ENCODE assay signal across 33 cellular contexts in the genomic region with DNA sequence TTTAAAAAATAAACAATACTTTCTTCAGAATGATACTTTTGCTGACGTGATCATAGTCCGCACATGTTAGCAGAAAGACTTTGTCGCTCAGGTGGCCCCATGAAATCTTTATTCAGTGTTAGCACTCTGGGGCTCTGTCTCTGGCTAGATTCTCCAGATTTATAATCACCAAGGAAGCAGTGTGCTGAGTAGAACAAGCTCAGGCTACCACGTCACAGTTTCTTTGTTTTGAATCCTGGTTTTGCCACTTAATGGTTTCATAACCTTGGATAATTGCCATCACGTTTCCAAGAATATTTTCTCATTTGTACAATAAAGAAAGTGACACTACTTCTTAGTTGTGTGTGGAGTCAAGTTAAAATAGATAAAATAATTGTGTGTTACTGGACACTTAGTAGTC. TPM values are rescaled to one million over a fixed set of nuclear protein-coding genes. Genes with fewer than 3 reads are reported as not detected.
"Had no signal": no experiment of that assay in that cellular context is flagged by ENCODE, and none has a peak within 500 bp of the region (broad histone marks: within the 10 kb centered on the region; RNA-seq: fewer than 3 reads in every experiment).

No MANE protein-coding gene starts in this region.

- H2AFZ ChIP-seq: neural progenitor cell had no signal

- H3K27me3 ChIP-seq: ascending aorta, cardiac muscle cell, esophagus squamous epithelium, gastrocnemius medialis, neural progenitor cell, ovary, right lobe of liver, suprapubic skin had no signal

- H3K4me2 ChIP-seq: neural progenitor cell had no signal

- H3K27ac ChIP-seq: ascending aorta, cardiac muscle cell, esophagus squamous epithelium, gastrocnemius medialis, neural progenitor cell, ovary, psoas muscle, right lobe of liver, suprapubic skin, VCaP had no signal

- H3K4me3 ChIP-seq: ascending aorta, cardiac muscle cell, esophagus squamous epithelium, gastrocnemius medialis, neural progenitor cell, ovary, psoas muscle, right lobe of liver, suprapubic skin had no signal

- H3K4me1 ChIP-seq: ascending aorta, gastrocnemius medialis, neural progenitor cell, psoas muscle, right lobe of liver had no signal

- H3K36me3 ChIP-seq: ascending aorta, cardiac muscle cell, esophagus squamous epithelium, gastrocnemius medialis, neural progenitor cell, ovary, right lobe of liver, suprapubic skin had no signal

- H3K9me3 ChIP-seq: ascending aorta, esophagus squamous epithelium, gastrocnemius medialis, ovary, psoas muscle, right lobe of liver, suprapubic skin had no signal

- ATAC-seq: gastrocnemius medialis; naive thymus-derived CD4-positive, alpha-beta T cell; psoas muscle; right lobe of liver; stimulated activated naive CD8-positive, alpha-beta T cell treated with anti-CD3 and anti-CD28 coated beads, Interleukin-15, amount 100 ng/mL, for 72 hours had no signal

- DNase-seq: activated CD4-positive, alpha-beta T cell treated with anti-CD3 and anti-CD28 coated beads for 1 hour; activated CD8-positive, alpha-beta memory T cell treated with anti-CD3 and anti-CD28 coated beads for 24 hours; activated CD8-positive, alpha-beta memory T cell treated with anti-CD3 and anti-CD28 coated beads, Interleukin-2, amount 50 U/mL, for 48 hours; activated effector memory CD4-positive, alpha-beta T cell treated with Interleukin-2 at 50 U/mL for 16 hours; activated naive CD4-positive, alpha-beta T cell treated with anti-CD3 and anti-CD28 coated beads, Interleukin-2, amount 50 U/mL, for 16 hours; activated T-cell treated with anti-CD3 and anti-CD28 coated beads, Interleukin-2, amount 50 U/mL, for 48 hours; dermis blood vessel endothelial cell; effector memory CD4-positive, alpha-beta T cell; esophagus squamous epithelium; gastrocnemius medialis; head of caudate nucleus; kidney glomerular epithelial cell; mesendoderm; naive thymus-derived CD4-positive, alpha-beta T cell; ovary; psoas muscle; right lobe of liver; small intestine; stimulated activated CD4-positive, alpha-beta T cell treated with anti-CD3 and anti-CD28 coated beads, Interleukin-15, amount 100 ng/mL, for 24 hours; stimulated activated CD4-positive, alpha-beta T cell treated with anti-CD3 and anti-CD28 coated beads, Interleukin-4, amount 100 ng/mL, for 1 hour; stimulated activated naive CD8-positive, alpha-beta T cell treated with anti-CD3 and anti-CD28 coated beads, Interleukin-15, amount 100 ng/mL, for 72 hours; SW 1271; T-helper 2 cell; trophoblast cell had no signal

RNA-seq across cellular contexts. Expression of gene MUC15, which starts 3.9 kb away (rescaled TPM):
- total RNA-seq: ascending aorta; cardiac muscle cell; chondrocyte; dermis blood vessel endothelial cell; endothelial cell of umbilical vein; gastrocnemius medialis; liver; mucosa of gallbladder; naive thymus-derived CD4-positive, alpha-beta T cell; psoas muscle; right lobe of liver had no signal
